Comparison of ENCODE assay signal across 25 cellular contexts in the genomic region with DNA sequence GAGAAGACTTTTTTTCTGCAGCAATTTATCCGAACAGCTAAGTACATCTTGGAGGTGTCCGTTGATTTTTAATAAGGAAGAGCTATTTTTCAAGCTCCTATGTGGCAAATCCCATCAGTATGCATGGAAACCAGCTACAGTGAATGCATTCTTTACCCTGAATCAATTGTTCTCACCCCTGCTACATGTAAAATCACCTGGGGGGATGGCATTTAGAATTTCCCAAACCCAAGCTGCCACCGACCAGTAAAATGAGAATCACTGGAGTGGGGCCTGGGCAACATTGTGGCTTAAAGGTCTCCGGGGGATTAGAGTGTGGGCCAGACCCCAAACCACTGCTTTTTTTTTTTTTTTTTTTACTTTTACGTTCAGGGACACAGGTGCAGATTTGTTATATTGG. TPM values are rescaled to one million over a fixed set of nuclear protein-coding genes. Genes with fewer than 3 reads are reported as not detected.
DNase-seq lines count a peak whose midpoint lies in the region; ATAC-seq, FAIRE-seq and TF ChIP-seq lines count a peak whose summit lies in the region.
"Had no signal": no experiment of that assay in that cellular context is flagged by ENCODE, and none has a peak within 500 bp of the region (broad histone marks: within the 10 kb centered on the region; RNA-seq: fewer than 3 reads in every experiment).

No MANE protein-coding gene starts in this region.

- H3K27me3 Mint-ChIP-seq in GM23338 (ENCODE audit: insufficient read depth, low read depth, poor library complexity) (peaks cover 9% of the 10 kb centered on the region), progenitor cell of endocrine pancreas (no peaks in the 10 kb centered on the region)

- no peak for TF ChIP-seq POLR2A in K562 (conservative IDR thresholded peaks at IDR 0.05)

- no peak for FAIRE-seq in K562 (lab: Jason Lieb, UNC)
- FAIRE-seq: endothelial cell of umbilical vein, H54 had no signal

- H3K9ac ChIP-seq in K562 (ENCODE audit: insufficient read depth in 1 of 2, low read depth in 2 of 2, low read length in 2 of 2) (peak overlapping the region in 1 of 2 experiments; percentile 77; a peak in 2 of 4 replicates), iPS-15b (ENCODE audit: low read depth, low read length) (peak overlapping the region; percentile 84)

- H3K4me1 ChIP-seq in GM23338 (ENCODE audit: insufficient read depth) (peaks cover 34% of the 10 kb centered on the region), K562 (replicated peaks in 1 of 2; ENCODE audit: control insufficient read depth in 2 of 2, insufficient read depth in 2 of 2, low read length in 2 of 2) (peaks cover 6 to 15% of the 10 kb centered on the region in 2 experiments; a peak in 4 of 5 replicates), iPS-15b (ENCODE audit: control insufficient read depth, insufficient read depth, low read length) (peaks cover 8% of the 10 kb centered on the region)
- H3K4me1 ChIP-seq: right lobe of liver had no signal

- peaks cover 42% of the 10 kb centered on the region for H3K4me1 Mint-ChIP-seq in GM23338
- H3K4me1 Mint-ChIP-seq in progenitor cell of endocrine pancreas (ENCODE audit: low read depth) = peaks cover 23% of the 10 kb centered on the region

- no peak for TF ChIP-seq RAD21 in K562 (CRISPR knock-in tag; conservative IDR thresholded peaks at IDR 0.05 in 1 of 2, IDR thresholded peaks at IDR 0.05 in 1 of 2)

- TF ChIP-seq CTCF in GM23338 (conservative IDR thresholded peaks at IDR 0.05; ENCODE audit: low read depth in 2 of 2) (no peak), K562 (IDR thresholded peaks at IDR 0.05 in 2 of 3, conservative IDR thresholded peaks at IDR 0.05 in 1 of 3; ENCODE audit: insufficient read depth in 2 of 3, low read depth in 1 of 3, low read length in 3 of 3) (no peak), progenitor cell of endocrine pancreas (IDR thresholded peaks at IDR 0.05; ENCODE audit: unreplicated experiment) (no peak)

- H3K4me3 ChIP-seq in GM23338 = peak overlapping the region; percentile 84
- H3K4me3 ChIP-seq in K562 = peak overlapping the region; percentile 67
- peak overlapping the region; percentile 92 for H3K4me3 ChIP-seq in iPS-15b (ENCODE audit: low read depth, low read length)
- H3K4me3 ChIP-seq: hepatocyte, right lobe of liver, SJCRH30 had no signal

- H3K27ac ChIP-seq in GM23338 (ENCODE audit: low read depth) (peak overlapping the region; percentile 40), K562 (ENCODE audit: extremely low read depth, low read depth, low read length) (no peak overlapping the region)
- H3K27ac ChIP-seq: hepatocyte, right lobe of liver, SJCRH30, upper lobe of left lung had no signal

- H3K9me3 Mint-ChIP-seq in GM23338 (peaks cover 2% of the 10 kb centered on the region; the same call in 1 of the 3 replicates), progenitor cell of endocrine pancreas (ENCODE audit: low read depth) (peaks cover 7% of the 10 kb centered on the region)
- H3K9me3 Mint-ChIP-seq: T-cell had no signal

- ATAC-seq in GM23338 (peak; percentile 4; the same call in 2 of the 3 replicates), K562 (no peak), HG02610 (IDR thresholded peaks at IDR 0.05; ENCODE audit: unreplicated experiment) (no peak)
- ATAC-seq: Panc1, right lobe of liver, T-cell had no signal

- H3K27me3 ChIP-seq in GM23338 (ENCODE audit: insufficient read depth) = no peaks in the 10 kb centered on the region
- no peaks in the 10 kb centered on the region for H3K27me3 ChIP-seq in K562 (ENCODE audit: control insufficient read depth in 2 of 2, insufficient read depth in 2 of 2, low read length in 2 of 2)
- H3K27me3 ChIP-seq in iPS-15b (ENCODE audit: control insufficient read depth, insufficient read depth, low read length) = no peaks in the 10 kb centered on the region
- H3K27me3 ChIP-seq: hepatocyte, right lobe of liver, SJCRH30, upper lobe of left lung had no signal

- POLR2A ChIA-PET in K562 (lab: Yijun Ruan, JAX) = interaction anchor here (0.6 to 1.3 kb wide), 4 partner anchors 18 to 184 kb away, joined by 3 to 4 read pairs (median 3); no protein-coding TSS in a partner anchor

- H3K27ac Mint-ChIP-seq in GM23338 (peak overlapping the region; percentile 95; the same call in 1 of the 2 replicates), progenitor cell of endocrine pancreas (no peak overlapping the region)
- H3K27ac Mint-ChIP-seq: CD14-positive monocyte, naive B cell, T-cell had no signal

- BruUV-seq in K562 (replicated peaks; lab: Mats Ljungman, UMichigan) = no TSS peak

- DNase-seq in GM23338 (ENCODE audit: low spot score) = peak; percentile 45
- DNase-seq in K562 (ENCODE audit: extremely low read depth in 1 of 4, low spot score in 3 of 4) = no peak
- no peak for DNase-seq in progenitor cell of endocrine pancreas (ENCODE audit: low spot score, unreplicated experiment)
- no peak for DNase-seq in hippocampal formation (lab: John Stamatoyannopoulos, UW)
- DNase-seq in glomerular visceral epithelial cell (ENCODE audit: extremely low spot score) = no peak
- no peak for DNase-seq in NCI-H1105 (lab: John Stamatoyannopoulos, UW)
- DNase-seq: activated CD4-positive, alpha-beta T cell treated with anti-CD3 and anti-CD28 coated beads for 1 hour; activated T-cell treated with anti-CD3 and anti-CD28 coated beads, Interleukin-2, amount 50 U/mL, for 1 hour; caudate nucleus; dermis blood vessel endothelial cell; naive B cell; NCI-H2029; NCI-H226; right lobe of liver; SJCRH30; stimulated activated CD8-positive, alpha-beta memory T cell treated with anti-CD3 and anti-CD28 coated beads, Interleukin-4, amount 100 ng/mL, for 48 hours; T-cell; upper lobe of left lung had no signal

- 59% methylated on average over 4 of the region's 5 CpGs for WGBS in K562 (ENCODE audit: insufficient coverage, low coverage, missing lambda C conversion rate)

- H3K79me2 ChIP-seq in GM23338 (replicated peaks; ENCODE audit: insufficient read depth) = peaks cover 61% of the 10 kb centered on the region
- peaks cover 53% of the 10 kb centered on the region for H3K79me2 ChIP-seq in K562 (ENCODE audit: control insufficient read depth, insufficient read depth, low read length)

- intact Hi-C loops in K562 (cut with micrococcal nuclease) = no loop called here

- H4K20me1 ChIP-seq in GM23338 (replicated peaks; ENCODE audit: insufficient read depth) = peaks cover 38% of the 10 kb centered on the region
- no peaks in the 10 kb centered on the region for H4K20me1 ChIP-seq in K562 (replicated peaks; ENCODE audit: control insufficient read depth, insufficient read depth, low read length)

- no peaks in the 10 kb centered on the region for H3K9me1 ChIP-seq in K562 (ENCODE audit: control insufficient read depth, insufficient read depth, low read length)

- H3K4me2 ChIP-seq in GM23338 = peak overlapping the region; percentile 94
- peak overlapping the region; percentile 92 for H3K4me2 ChIP-seq in K562 (ENCODE audit: insufficient read depth, low read length)
- H3K4me2 ChIP-seq: hepatocyte had no signal

- H3K36me3 ChIP-seq in GM23338 (ENCODE audit: insufficient read depth) (peaks cover 47% of the 10 kb centered on the region), K562 (ENCODE audit: control insufficient read depth, insufficient read depth, low read length) (peaks cover 59% of the 10 kb centered on the region), iPS-15b (ENCODE audit: control insufficient read depth, insufficient read depth, low read length) (peaks cover 46% of the 10 kb centered on the region)
- H3K36me3 ChIP-seq: right lobe of liver had no signal

- no peaks in the 10 kb centered on the region for H3K9me2 ChIP-seq in GM23338 (ENCODE audit: insufficient read depth)

- peaks cover 24% of the 10 kb centered on the region; the same call in 1 of the 2 replicates for H3F3A ChIP-seq in GM23338 (replicated peaks; ENCODE audit: low read depth)

- in situ Hi-C loops in K562 (cut with MboI) = no loop called here

- H2AFZ ChIP-seq in GM23338 = no peak overlapping the region
- no peak overlapping the region for H2AFZ ChIP-seq in K562 (ENCODE audit: low read depth, low read length)
- H2AFZ ChIP-seq: hepatocyte had no signal

- CTCF ChIA-PET in K562 (lab: Yijun Ruan, JAX; ENCODE audit: low intra/inter-chr PET ratio) = no interaction called here

- peaks cover 80% of the 10 kb centered on the region for H3K36me3 Mint-ChIP-seq in GM23338 (ENCODE audit: low read depth)
- H3K36me3 Mint-ChIP-seq in progenitor cell of endocrine pancreas (ENCODE audit: insufficient read depth) = peaks cover 22% of the 10 kb centered on the region

- peaks cover 41% of the 10 kb centered on the region for H3K9me3 ChIP-seq in K562 (replicated peaks; ENCODE audit: control insufficient read depth, insufficient read depth, low read depth, low read length)
- no peaks in the 10 kb centered on the region for H3K9me3 ChIP-seq in iPS-15b (ENCODE audit: control insufficient read depth, insufficient read depth, low read length)
- H3K9me3 ChIP-seq: right lobe of liver, upper lobe of left lung had no signal

- no peak for TF ChIP-seq EP300 in K562 (IDR thresholded peaks at IDR 0.05; ENCODE audit: low read length)

- peak overlapping the region; percentile 97 for H3K4me3 Mint-ChIP-seq in GM23338
- H3K4me3 Mint-ChIP-seq in progenitor cell of endocrine pancreas (ENCODE audit: low read depth) = peak overlapping the region; percentile 29
- H3K4me3 Mint-ChIP-seq: CD14-positive monocyte, T-cell had no signal

TF ChIP-seq in K562, 482 proteins besides CTCF, POLR2A, EP300 and RAD21:
- no peak for TF ChIP-seq CXXC5 (CRISPR knock-in tag; IDR thresholded peaks at IDR 0.05)
TF ChIP-seq in K562: peak in this region for 0.

RNA-seq across cellular contexts. Expression of gene ZNF195, which starts 2.8 kb away (rescaled TPM):
- 95.3 and 101 TPM in 2 replicates for total RNA-seq in GM23338 (2014; rRNA removed; shearing (Covaris generic))
- 81.6 and 116 TPM in 2 replicates for polyA plus RNA-seq in GM23338 (2016; fragmentation: Nextera tagmentation; extraction: Ambion mirVana)
- total RNA-seq in K562 (2011; cell fraction: chromatin; rRNA removed; ENCODE audit: low replicate concordance) = 126 and 189 TPM in 2 replicates
- 81.4 and 87.1 TPM in 2 replicates for total RNA-seq in K562 (2011; cell fraction: nucleolus; rRNA removed)
- total RNA-seq in K562 (2011; cell fraction: nucleoplasm; rRNA removed) = 129 and 187 TPM in 2 replicates
- 48.9 and 53.8 TPM in 2 replicates for total RNA-seq in K562 (2014; rRNA removed)
- total RNA-seq in K562 (2014; rRNA removed; fragmentation: Illumina TruSeq; extraction: Trizol) = 75.5 and 86.4 TPM in 2 replicates
- total RNA-seq in K562 (2015; rRNA removed; fragmentation: Illumina TruSeq; extraction: Trizol) = 54.2 and 61.5 TPM in 2 replicates
- 45.6 and 49.4 TPM in 2 replicates for total RNA-seq in K562 (2021)
- polyA plus RNA-seq in K562 (2011; rRNA removed) = 59.7 and 62.3 TPM in 2 replicates
- polyA plus RNA-seq in K562 (2011; cell fraction: cytosol; rRNA removed) = 17.0 and 25.9 TPM in 2 replicates
- polyA plus RNA-seq in K562 (2011; cell fraction: nucleus; rRNA removed) = 89.7 and 133 TPM in 2 replicates
- 29.4 and 42.9 TPM in 2 replicates for polyA plus RNA-seq in K562 (2012)
- 50.6 and 60.4 TPM in 2 replicates for polyA plus RNA-seq in K562 (2014; fragmentation: Illumina TruSeq; extraction: Trizol)
- polyA plus RNA-seq in K562 (2014; fragmentation: Nextera tagmentation; extraction: Ambion mirVana) = 10 to 100 TPM; 42.1 to 55.2 TPM
- 59.0 and 67.4 TPM in 2 replicates for polyA plus RNA-seq in K562 (2014; rRNA removed)
- polyA minus RNA-seq in K562 (2011; rRNA and poly(A)+ RNA removed) = 57.6 and 62.2 TPM in 2 replicates
- polyA minus RNA-seq in K562 (2011; cell fraction: cytosol; rRNA and poly(A)+ RNA removed) = 17.8 and 30.6 TPM in 2 replicates
- 86.4 and 92.7 TPM in 2 replicates for polyA minus RNA-seq in K562 (2011; cell fraction: nucleus; rRNA and poly(A)+ RNA removed)
- total RNA-seq in progenitor cell of endocrine pancreas = 83.9 and 88.8 TPM in 2 replicates
